Comparison of ENCODE assay signal across 1 cellular context in genomic region chr11:102950622-102951081, GRCh38.
TF ChIP-seq lines count a peak whose summit lies in the region.

No MANE protein-coding gene starts in this region.

TF ChIP-seq in HepG2, 621 proteins besides CTCF, POLR2A, EP300 and RAD21:
- no peak for TF ChIP-seq JARID2 (CRISPR knock-in tag; IDR thresholded peaks at IDR 0.05; ENCODE audit: insufficient replicate concordance)
- no peak for TF ChIP-seq ZNF572 (CRISPR knock-in tag; IDR thresholded peaks at IDR 0.05)
- TF ChIP-seq CEBPB (IDR thresholded peaks at IDR 0.05; ENCODE audit: borderline replicate concordance, low read depth, low read length): 0 out of 2 replicates have a peak, but pooled peaks have one; percentile 4
- no peak for TF ChIP-seq TOE1 (CRISPR knock-in tag; IDR thresholded peaks at IDR 0.05)
- TF ChIP-seq ZFP82 (CRISPR knock-in tag; IDR thresholded peaks at IDR 0.05; ENCODE audit: borderline replicate concordance): no peak
- TF ChIP-seq HOXA9 (CRISPR knock-in tag; IDR thresholded peaks at IDR 0.05; ENCODE audit: borderline replicate concordance): no peak
- no peak for TF ChIP-seq PBX3 (CRISPR knock-in tag; IDR thresholded peaks at IDR 0.05; ENCODE audit: borderline replicate concordance)
- no peak for TF ChIP-seq ARNT2 (CRISPR knock-in tag; IDR thresholded peaks at IDR 0.05; ENCODE audit: low read depth)
